In genomic region chr15:90074916-90075315, GRCh38 we compare ENCODE assay signal across 16 cellular contexts. TPM values are rescaled to one million over a fixed set of nuclear protein-coding genes. Genes with fewer than 3 reads are reported as not detected.
DNase-seq lines count a peak whose midpoint lies in the region; ATAC-seq, FAIRE-seq and TF ChIP-seq lines count a peak whose summit lies in the region.
"Had no signal": no experiment of that assay in that cellular context is flagged by ENCODE, and none has a peak within 500 bp of the region (broad histone marks: within the 10 kb centered on the region; RNA-seq: fewer than 3 reads in every experiment).

No MANE protein-coding gene starts in this region.

- H3K27me3 Mint-ChIP-seq in MCF 10A (ENCODE audit: insufficient read depth, unreplicated experiment), result no peaks in the 10 kb centered on the region
- no peaks in the 10 kb centered on the region for H3K27me3 Mint-ChIP-seq in T-helper 17 cell

- DNase-seq in breast epithelium (ENCODE audit: low spot score in 2 of 2) (no peak), MCF 10A (ENCODE audit: unreplicated experiment) (no peak), T-helper 17 cell (no peak), kidney (no peak), stomach (no peak), GM03348 (ENCODE audit: low spot score) (no peak), NCI-H2107 (lab: John Stamatoyannopoulos, UW) (no peak)
- DNase-seq: activated CD4-positive, CD25-positive, alpha-beta regulatory T cell; colonic mucosa; H9; Karpas-422; NCI-H1436 treated with DMSO at 0.1 percent for 48 hours; NCI-H510A treated with DMSO at 0.1 percent for 48 hours; SW 1271 had no signal

- TF ChIP-seq CTCF in breast epithelium (IDR thresholded peaks at IDR 0.05) (no peak), MCF 10A (IDR thresholded peaks at IDR 0.05; ENCODE audit: unreplicated experiment) (no peak), kidney (IDR thresholded peaks at IDR 0.05; ENCODE audit: borderline replicate concordance, extremely low read depth, insufficient read depth) (no peak), stomach (IDR thresholded peaks at IDR 0.05) (no peak)

- no peaks in the 10 kb centered on the region for H3K9me3 Mint-ChIP-seq in MCF 10A (ENCODE audit: unreplicated experiment)
- H3K9me3 Mint-ChIP-seq: H9 had no signal

- no peak for ATAC-seq in T-helper 17 cell
- no peak for ATAC-seq in GM19023 (IDR thresholded peaks at IDR 0.05; ENCODE audit: unreplicated experiment)

- CTCF ChIA-PET in MCF 10A (lab: Yijun Ruan, JAX), result interaction anchor here (0.6 to 4.0 kb wide), 16 partner anchors 9 to 315 kb away, joined by 3 to 31 read pairs (median 4); no protein-coding TSS in a partner anchor

- H3K4me3 ChIP-seq in breast epithelium (no peak overlapping the region), kidney (ENCODE audit: low read length in 2 of 2) (no peak overlapping the region), stomach (no peak overlapping the region)
- H3K4me3 ChIP-seq: colonic mucosa had no signal

- 82 to 86% (median 83%) methylated on average over 5 of the region's 5 CpGs for WGBS in stomach, 5 donors

- POLR2A ChIA-PET in MCF 10A (lab: Yijun Ruan, JAX), result interaction anchor here (0.6 to 5.1 kb wide), 21 partner anchors 10 to 341 kb away, joined by 3 to 49 read pairs (median 6); partner anchors contain the start of genes AP3S2, ARPIN and IDH2

- H3K4me1 ChIP-seq in breast epithelium (peaks cover 0 to 5% of the 10 kb centered on the region in 2 donors), kidney (ENCODE audit: control insufficient read depth in 1 of 2, insufficient read depth in 1 of 2, low read depth in 1 of 2, low read length in 2 of 2) (peaks cover 7 to 16% of the 10 kb centered on the region in 2 donors), stomach (peaks cover 11 to 29% (median 23%) of the 10 kb centered on the region in 4 donors)
- H3K4me1 ChIP-seq: colonic mucosa had no signal

- no peak overlapping the region for H3K9ac ChIP-seq in kidney (ENCODE audit: low read length in 2 of 2)

- H3K27ac ChIP-seq in breast epithelium (peak overlapping the region; percentile 56 to 79), kidney (ENCODE audit: low read depth in 2 of 2, low read length in 2 of 2) (peak overlapping the region; percentile 85 to 91), stomach (peak overlapping the region; percentile 60 to 71 (median 67))
- H3K27ac ChIP-seq: colonic mucosa had no signal

- H3K27ac Mint-ChIP-seq in MCF 10A (ENCODE audit: low read depth, unreplicated experiment), result no peak overlapping the region
- peak overlapping the region; percentile 60 for H3K27ac Mint-ChIP-seq in T-helper 17 cell

- H3K4me1 Mint-ChIP-seq in MCF 10A (ENCODE audit: insufficient read depth, unreplicated experiment), result peaks cover 5% of the 10 kb centered on the region
- peaks cover 1% of the 10 kb centered on the region for H3K4me1 Mint-ChIP-seq in T-helper 17 cell

- H3K27me3 ChIP-seq in breast epithelium, result no peaks in the 10 kb centered on the region
- H3K27me3 ChIP-seq in stomach, result no peaks in the 10 kb centered on the region
- H3K27me3 ChIP-seq: colonic mucosa had no signal

- H3K36me3 Mint-ChIP-seq in MCF 10A (ENCODE audit: insufficient read depth, unreplicated experiment) (peaks cover 38% of the 10 kb centered on the region), T-helper 17 cell (ENCODE audit: low read depth) (peaks cover 2% of the 10 kb centered on the region)

- no peak overlapping the region for H3K4me3 Mint-ChIP-seq in MCF 10A (ENCODE audit: unreplicated experiment)
- no peak overlapping the region for H3K4me3 Mint-ChIP-seq in T-helper 17 cell
- H3K4me3 Mint-ChIP-seq: H9 had no signal

- no peak for TF ChIP-seq EP300 in stomach (IDR thresholded peaks at IDR 0.05)

- H3K9me3 ChIP-seq in breast epithelium (no peaks in the 10 kb centered on the region), T-helper 17 cell (ENCODE audit: control insufficient read depth, low read length, poor library complexity, severe bottlenecking) (no peaks in the 10 kb centered on the region), kidney (ENCODE audit: control insufficient read depth in 1 of 2, low read length in 2 of 2) (no peaks in the 10 kb centered on the region), stomach (no peaks in the 10 kb centered on the region)
- H3K9me3 ChIP-seq: colonic mucosa had no signal

- TF ChIP-seq POLR2A in breast epithelium (IDR thresholded peaks at IDR 0.05), result no peak
- TF ChIP-seq POLR2A in stomach (IDR thresholded peaks at IDR 0.05), result no peak

- FAIRE-seq in kidney (lab: Jason Lieb, UNC), result no peak
- FAIRE-seq: D721Med had no signal

- H3K36me3 ChIP-seq in breast epithelium (no peaks in the 10 kb centered on the region), kidney (ENCODE audit: control insufficient read depth in 1 of 2, insufficient read depth in 2 of 2, low read length in 2 of 2) (peaks cover 5 to 18% of the 10 kb centered on the region in 2 donors), stomach (peaks cover 11 to 83% (median 71%) of the 10 kb centered on the region in 4 donors)

- intact Hi-C loops in breast epithelium (cut with DNase I; ENCODE audit: low total_unique reads) (loop anchor here (10.0 kb wide), 1 partner anchor 180 kb away; the partner anchor contains the start of gene AP3S2), MCF 10A (cut with micrococcal nuclease) (loop anchor here (5.0 kb wide), 1 partner anchor 163 kb away; the partner anchor contains the start of gene ARPIN), kidney (cut with DNase I) (loop anchor here (10.0 kb wide), 1 partner anchor 340 kb away; no protein-coding TSS in a partner anchor), stomach (cut with DNase I; ENCODE audit: low total_unique reads) (loop anchor here (10.0 kb wide), 1 partner anchor 170 kb away; no protein-coding TSS in a partner anchor)

- no TSS peak for BruUV-seq in MCF 10A (replicated peaks; lab: Mats Ljungman, UMichigan)

RNA-seq across cellular contexts. Expression of gene IDH2, which starts 27.4 kb away (rescaled TPM):
- total RNA-seq in breast epithelium, result 10 to 100 TPM; 29.9 to 73.5 (median 58.7) TPM
- 4.2 and 10.2 TPM in 2 replicates for total RNA-seq in MCF 10A (2022)
- total RNA-seq in T-helper 17 cell, result 10 to 100 TPM; 45.0 to 48.8 TPM
- 87.0 TPM for total RNA-seq in kidney
- 545 TPM for polyA plus RNA-seq in kidney (ENCODE audit: insufficient read depth, low read depth, low replicate concordance)
- total RNA-seq in stomach, result 100 to 1,000 TPM in 3 of 5 donors, 10 to 100 TPM in 2; 12.3 to 186 (median 125) TPM
- 100 to 1,000 TPM; 109 to 149 (median 109) TPM for polyA plus RNA-seq in stomach
